ENCODE assay signal across 7 cellular contexts in the genomic region with DNA sequence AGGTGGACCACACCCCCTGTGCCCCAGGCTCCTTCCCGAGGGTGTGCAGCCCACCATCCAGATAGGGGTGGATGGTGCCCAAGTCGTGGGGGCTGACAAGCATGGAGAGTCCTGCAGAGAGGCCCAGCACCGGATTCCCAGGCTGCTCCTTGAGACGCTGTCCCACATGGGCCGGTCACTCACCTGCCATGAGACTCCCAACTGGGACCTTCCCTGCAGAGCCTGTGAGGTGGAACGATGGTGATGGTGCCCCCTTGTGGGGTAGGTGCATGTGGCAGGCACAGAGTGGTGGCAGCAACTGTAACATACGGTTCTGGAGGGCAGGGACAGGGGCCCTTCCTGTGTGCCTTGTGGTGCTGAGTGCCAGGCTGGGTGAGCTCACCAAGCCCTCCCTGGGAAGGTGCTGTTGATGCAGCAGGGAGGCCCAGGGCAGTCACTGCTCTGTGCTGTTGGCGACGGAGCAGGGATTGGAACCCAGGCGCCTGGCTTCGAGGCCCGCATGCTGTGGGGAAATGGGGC. TPM values are rescaled to one million over a fixed set of nuclear protein-coding genes. Genes with fewer than 3 reads are reported as not detected.
DNase-seq lines count a peak whose midpoint lies in the region; ATAC-seq and TF ChIP-seq lines count a peak whose summit lies in the region.

No MANE protein-coding gene starts in this region.

- no peaks in the 10 kb centered on the region for H3K27me3 ChIP-seq in ascending aorta

- no peaks in the 10 kb centered on the region for H3K4me1 ChIP-seq in ascending aorta

- no peaks in the 10 kb centered on the region for H3K36me3 ChIP-seq in ascending aorta

- CTCF ChIA-PET in GM10248 (lab: Yijun Ruan, JAX): interaction anchor here (0.6 to 3.8 kb wide), 16 partner anchors 9 to 214 kb away, joined by 3 to 44 read pairs (median 4); a partner anchor contains a TSS

- H3K4me3 ChIP-seq in ascending aorta: no peak overlapping the region

- TF ChIP-seq CTCF in GM10248 (IDR thresholded peaks at IDR 0.05; ENCODE audit: control extremely low read depth, extremely low read depth, low read depth, missing control alignments) (peak; percentile 83), ascending aorta (IDR thresholded peaks at IDR 0.05) (peak; percentile 26 to 43 (median 27))

- no peak overlapping the region for H3K27ac ChIP-seq in ascending aorta

- intact Hi-C loops in ascending aorta (cut with DNase I): no loop called here

- DNase-seq in GM10248 (ENCODE audit: extremely low spot score) (peak; percentile 74), KG1 (lab: John Stamatoyannopoulos, UW) (peak; percentile 20), T-helper 1 cell (peak; percentile 33 to 52 (median 41)), ascending aorta (ENCODE audit: low spot score in 2 of 2) (no peak), iPS-NIHi7 (ENCODE audit: extremely low spot score) (peak; percentile 88)
- peak; percentile 73 for DNase-seq in stimulated activated CD4-positive, alpha-beta T cell treated with anti-CD3 and anti-CD28 coated beads, Interleukin-4, amount 100 ng/mL, for 24 hours

- no peak for ATAC-seq in HG02885 (IDR thresholded peaks at IDR 0.05; ENCODE audit: poor library complexity, unreplicated experiment)

- H3K9me3 ChIP-seq in ascending aorta: no peaks in the 10 kb centered on the region

- POLR2A ChIA-PET in GM10248 (lab: Yijun Ruan, JAX): no interaction called here

RNA-seq across cellular contexts. Expression of a gene that starts 33.1 kb away (rescaled TPM):
- 17.6 TPM for total RNA-seq in ascending aorta

RNA-seq across cellular contexts. Expression of a gene that starts 34.7 kb away (rescaled TPM):
- total RNA-seq in ascending aorta: not detected

RNA-seq across cellular contexts. Expression of a gene that starts 47.0 kb away (rescaled TPM):
- total RNA-seq in ascending aorta: 48.2 TPM

RNA-seq across cellular contexts. Expression of a gene that starts 49.8 kb away (rescaled TPM):
- not detected for total RNA-seq in ascending aorta

RNA-seq across cellular contexts. Expression of a gene that starts 52.0 kb away (rescaled TPM):
- total RNA-seq in ascending aorta: 18.3 TPM

Comparison
In these comparisons a context has a peak if more than half of its experiments do, and no peak if none do; other contexts are left out.
1. DNase-seq: peak in GM10248 (single experiment), KG1 (single experiment), T-helper 1 cell (5 of 5), iPS-NIHi7 (single experiment) and stimulated activated CD4-positive, alpha-beta T cell treated with anti-CD3 and anti-CD28 coated beads, Interleukin-4, amount 100 ng/mL, for 24 hours (single experiment); none in ascending aorta (0 of 2).